In genomic region chr12:1842183-1842904, GRCh38 we compare ENCODE assay signal across 22 cellular contexts. TPM values are rescaled to one million over a fixed set of nuclear protein-coding genes. Genes with fewer than 3 reads are reported as not detected.
DNase-seq lines count a peak whose midpoint lies in the region; ATAC-seq, FAIRE-seq and TF ChIP-seq lines count a peak whose summit lies in the region.
"Had no signal": no experiment of that assay in that cellular context is flagged by ENCODE, and none has a peak within 500 bp of the region (broad histone marks: within the 10 kb centered on the region; RNA-seq: fewer than 3 reads in every experiment).

No MANE protein-coding gene starts in this region.

- no peaks in the 10 kb centered on the region for H3K36me3 Mint-ChIP-seq in activated CD8-positive, alpha-beta T cell treated with anti-CD3 and anti-CD28 coated beads for 36 hours (ENCODE audit: low read depth)
- no peaks in the 10 kb centered on the region for H3K36me3 Mint-ChIP-seq in activated CD8-positive, alpha-beta T cell treated with anti-CD3 and anti-CD28 coated beads, Interleukin-2, amount 10 ng/mL, durations not matched to agents 7 days and 5 days (ENCODE audit: low read depth)
- no peaks in the 10 kb centered on the region for H3K36me3 Mint-ChIP-seq in glutamatergic neuron (ENCODE audit: unreplicated experiment)
- H3K36me3 Mint-ChIP-seq: CD4-positive, alpha-beta memory T cell had no signal

- in situ Hi-C loops in ACHN (cut with HindIII; ENCODE audit: low pct_ligation_motif_present, low pct_unique_long_range_greater_than_20kb, low sequenced_read_pairs): no loop called here

- FAIRE-seq in urothelium cell line (lab: Jason Lieb, UNC): no peak

- peaks cover 0 to 9% (median 3%) of the 10 kb centered on the region in 6 donors for H3K4me1 ChIP-seq in spleen

- 32 to 47% (median 43%) methylated on average over 15 to 18 of the region's 18 CpGs for WGBS in spleen, 5 donors

- H3K27ac ChIP-seq in spleen: no peak overlapping the region
- H3K27ac ChIP-seq: cardiac muscle cell, KMS-11 had no signal

- peaks cover 3% of the 10 kb centered on the region for H3K27me3 Mint-ChIP-seq in activated CD8-positive, alpha-beta T cell treated with anti-CD3 and anti-CD28 coated beads for 36 hours
- H3K27me3 Mint-ChIP-seq in activated CD8-positive, alpha-beta T cell treated with anti-CD3 and anti-CD28 coated beads, Interleukin-2, amount 10 ng/mL, durations not matched to agents 7 days and 5 days (ENCODE audit: low read depth): peaks cover 2% of the 10 kb centered on the region
- peaks cover 3% of the 10 kb centered on the region for H3K27me3 Mint-ChIP-seq in glutamatergic neuron (ENCODE audit: unreplicated experiment)

- POLR2A ChIA-PET in activated CD8-positive, alpha-beta T cell treated with anti-CD3 and anti-CD28 coated beads for 36 hours (lab: Charles Lee): no interaction called here
- POLR2A ChIA-PET in activated CD8-positive, alpha-beta T cell treated with anti-CD3 and anti-CD28 coated beads, Interleukin-2, amount 10 ng/mL, durations not matched to agents 7 days and 5 days (lab: Charles Lee): no interaction called here

- no peaks in the 10 kb centered on the region for H3K9me3 Mint-ChIP-seq in activated CD8-positive, alpha-beta T cell treated with anti-CD3 and anti-CD28 coated beads for 36 hours
- no peaks in the 10 kb centered on the region for H3K9me3 Mint-ChIP-seq in activated CD8-positive, alpha-beta T cell treated with anti-CD3 and anti-CD28 coated beads, Interleukin-2, amount 10 ng/mL, durations not matched to agents 7 days and 5 days (ENCODE audit: insufficient read depth)
- H3K9me3 Mint-ChIP-seq in glutamatergic neuron (ENCODE audit: unreplicated experiment): no peaks in the 10 kb centered on the region
- H3K9me3 Mint-ChIP-seq: CD4-positive, alpha-beta memory T cell had no signal

- H3K4me3 ChIP-seq in spleen: no peak overlapping the region
- H3K4me3 ChIP-seq: cardiac muscle cell had no signal

- no peak for TF ChIP-seq CTCF in activated CD8-positive, alpha-beta T cell treated with anti-CD3 and anti-CD28 coated beads for 36 hours (IDR thresholded peaks at IDR 0.05)
- TF ChIP-seq CTCF in glutamatergic neuron (IDR thresholded peaks at IDR 0.05; ENCODE audit: partially characterized antibody, unreplicated experiment) (no peak), spleen (IDR thresholded peaks at IDR 0.05 in 8 of 11, conservative IDR thresholded peaks at IDR 0.05 in 3 of 11) (no peak)

- peaks cover 0 to 36% (median 6%) of the 10 kb centered on the region in 7 donors for H3K27me3 ChIP-seq in spleen (replicated peaks in 1 of 7)
- H3K27me3 ChIP-seq: cardiac muscle cell had no signal

- TF ChIP-seq POLR2A in spleen (IDR thresholded peaks at IDR 0.05): no peak

- intact Hi-C loops in activated CD8-positive, alpha-beta T cell treated with anti-CD3 and anti-CD28 coated beads for 36 hours (cut with micrococcal nuclease): no loop called here
- intact Hi-C loops in spleen (cut with DNase I; ENCODE audit: low total_unique reads): no loop called here

- H3K4me1 Mint-ChIP-seq in activated CD8-positive, alpha-beta T cell treated with anti-CD3 and anti-CD28 coated beads for 36 hours (ENCODE audit: low read depth): peaks cover 7% of the 10 kb centered on the region
- peaks cover 5% of the 10 kb centered on the region for H3K4me1 Mint-ChIP-seq in activated CD8-positive, alpha-beta T cell treated with anti-CD3 and anti-CD28 coated beads, Interleukin-2, amount 10 ng/mL, durations not matched to agents 7 days and 5 days (ENCODE audit: low read depth)
- peaks cover 10% of the 10 kb centered on the region for H3K4me1 Mint-ChIP-seq in glutamatergic neuron (ENCODE audit: low read depth, unreplicated experiment)
- H3K4me1 Mint-ChIP-seq: CD4-positive, alpha-beta memory T cell had no signal

- H3K27ac Mint-ChIP-seq in activated CD8-positive, alpha-beta T cell treated with anti-CD3 and anti-CD28 coated beads for 36 hours: no peak overlapping the region
- H3K27ac Mint-ChIP-seq in activated CD8-positive, alpha-beta T cell treated with anti-CD3 and anti-CD28 coated beads, Interleukin-2, amount 10 ng/mL, durations not matched to agents 7 days and 5 days: no peak overlapping the region
- H3K27ac Mint-ChIP-seq in glutamatergic neuron (ENCODE audit: unreplicated experiment): no peak overlapping the region
- H3K27ac Mint-ChIP-seq: CD4-positive, alpha-beta memory T cell had no signal

- DNase-seq in activated CD8-positive, alpha-beta T cell treated with anti-CD3 and anti-CD28 coated beads for 36 hours: peak; percentile 13
- no peak for DNase-seq in activated CD8-positive, alpha-beta T cell treated with anti-CD3 and anti-CD28 coated beads, Interleukin-2, amount 10 ng/mL, durations not matched to agents 7 days and 5 days
- DNase-seq in MV-4-11 (lab: John Stamatoyannopoulos, UW) (peak; percentile 58), glutamatergic neuron (peak; percentile 15), spleen (peak; percentile 72), amniotic stem cell (lab: John Stamatoyannopoulos, UW) (no peak), ACHN (no peak), urothelium cell line (ENCODE audit: low spot score) (no peak)
- DNase-seq: activated CD4-positive, alpha-beta T cell treated with anti-CD3 and anti-CD28 coated beads, Interleukin-2, amount 50 U/mL, for 4 hours; CD4-positive, alpha-beta memory T cell; DND-41; effector memory CD4-positive, alpha-beta T cell; left cardiac atrium; NCI-H446; OCI-M1; stimulated activated naive CD4-positive, alpha-beta T cell; T1000 had no signal

- H3K9me3 ChIP-seq in spleen: no peaks in the 10 kb centered on the region

- no peaks in the 10 kb centered on the region for H3K36me3 ChIP-seq in spleen
- H3K36me3 ChIP-seq: cardiac muscle cell had no signal

- ATAC-seq in activated CD8-positive, alpha-beta T cell treated with anti-CD3 and anti-CD28 coated beads for 36 hours: peak; percentile 60
- ATAC-seq in activated CD8-positive, alpha-beta T cell treated with anti-CD3 and anti-CD28 coated beads, Interleukin-2, amount 10 ng/mL, durations not matched to agents 7 days and 5 days: no peak
- ATAC-seq: left cardiac atrium had no signal

- H3K4me3 Mint-ChIP-seq in activated CD8-positive, alpha-beta T cell treated with anti-CD3 and anti-CD28 coated beads for 36 hours: no peak overlapping the region
- no peak overlapping the region for H3K4me3 Mint-ChIP-seq in activated CD8-positive, alpha-beta T cell treated with anti-CD3 and anti-CD28 coated beads, Interleukin-2, amount 10 ng/mL, durations not matched to agents 7 days and 5 days
- H3K4me3 Mint-ChIP-seq in glutamatergic neuron (ENCODE audit: unreplicated experiment): no peak overlapping the region
- H3K4me3 Mint-ChIP-seq: CD4-positive, alpha-beta memory T cell had no signal

- CTCF ChIA-PET in activated CD8-positive, alpha-beta T cell treated with anti-CD3 and anti-CD28 coated beads for 36 hours (lab: Charles Lee): interaction anchor here (1.3 to 1.5 kb wide), 2 partner anchors 51 to 97 kb away, joined by 3 read pairs; no protein-coding TSS in a partner anchor
- CTCF ChIA-PET in activated CD8-positive, alpha-beta T cell treated with anti-CD3 and anti-CD28 coated beads, Interleukin-2, amount 10 ng/mL, durations not matched to agents 7 days and 5 days (lab: Charles Lee): interaction anchor here (1.1 kb wide), 1 partner anchor 15 kb away, joined by 3 read pairs; no protein-coding TSS in a partner anchor

RNA-seq across cellular contexts. Expression of gene LRTM2, which starts 22.0 kb away (rescaled TPM):
- not detected for total RNA-seq in activated CD8-positive, alpha-beta T cell treated with anti-CD3 and anti-CD28 coated beads for 36 hours
- not detected for total RNA-seq in activated CD8-positive, alpha-beta T cell treated with anti-CD3 and anti-CD28 coated beads, Interleukin-2, amount 10 ng/mL, durations not matched to agents 7 days and 5 days
- total RNA-seq in glutamatergic neuron (ENCODE audit: unreplicated experiment) (14.6 TPM), spleen (under 1 TPM in 1 of 7 donors, not detected in 6; 0.12 TPM)
- polyA plus RNA-seq in spleen: not detected
- total RNA-seq: A172; cardiac muscle cell; CD4-positive, alpha-beta memory T cell; left cardiac atrium; SK-MEL-5; urinary bladder had no signal
- polyA plus RNA-seq: cardiac muscle cell; CD4-positive, alpha-beta memory T cell; urinary bladder had no signal

Comparison
In these comparisons a context has a peak if more than half of its experiments do, and no peak if none do; other contexts are left out.
1. DNase-seq: peak in activated CD8-positive, alpha-beta T cell treated with anti-CD3 and anti-CD28 coated beads for 36 hours (single experiment), MV-4-11 (single experiment), glutamatergic neuron (single experiment) and spleen (single experiment); none in activated CD8-positive, alpha-beta T cell treated with anti-CD3 and anti-CD28 coated beads, Interleukin-2, amount 10 ng/mL, durations not matched to agents 7 days and 5 days (single experiment), amniotic stem cell (single experiment), ACHN (single experiment) and urothelium cell line (single experiment).
2. RNA of gene LRTM2, which starts 22.0 kb away (total RNA-seq): 14.6 TPM in glutamatergic neuron (single experiment); not detected in activated CD8-positive, alpha-beta T cell treated with anti-CD3 and anti-CD28 coated beads for 36 hours, not detected in activated CD8-positive, alpha-beta T cell treated with anti-CD3 and anti-CD28 coated beads, Interleukin-2, amount 10 ng/mL, durations not matched to agents 7 days and 5 days and 0.12 TPM in spleen; every median in the first group is over 10 times any median in the second.